In the genomic region with DNA sequence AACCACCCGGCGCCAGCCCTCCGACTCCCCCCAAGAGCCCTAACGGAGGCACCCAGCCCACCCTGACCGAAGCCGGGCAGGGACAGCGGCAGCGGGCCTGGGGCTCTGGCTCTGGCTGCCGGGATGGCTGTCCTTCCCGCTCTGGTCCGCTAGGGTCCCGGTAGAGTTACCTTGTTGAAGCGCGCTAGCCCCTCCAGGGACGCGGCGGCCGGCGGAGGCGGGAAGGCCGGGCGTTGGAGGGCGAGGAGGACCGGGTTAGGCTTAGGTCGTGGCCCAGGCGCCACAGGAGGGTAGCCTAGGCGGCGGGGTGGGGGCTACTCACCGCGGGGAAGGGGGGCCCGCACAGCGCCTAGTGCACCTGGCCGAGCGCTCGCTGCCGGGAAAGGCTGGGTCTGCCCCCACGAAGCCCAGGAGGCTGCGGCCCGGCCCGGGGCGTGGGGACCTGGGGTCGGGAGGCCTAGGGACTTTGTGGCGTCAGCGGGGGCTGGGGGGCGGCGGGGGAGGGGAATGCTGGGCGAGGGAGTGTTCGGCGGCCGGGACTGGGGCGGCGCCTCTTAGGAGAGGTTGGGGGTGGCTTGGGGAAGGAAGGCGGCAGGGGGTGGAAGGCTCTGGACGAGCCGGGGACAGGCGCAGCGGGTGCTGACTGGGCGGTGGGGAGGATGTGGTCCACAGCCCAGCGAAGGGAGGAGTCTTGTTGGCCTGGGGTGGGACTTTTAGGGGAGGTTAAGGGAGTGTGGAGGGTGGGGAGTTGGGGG, we compare ENCODE assay signal across 8 cellular contexts. TPM values are rescaled to one million over a fixed set of nuclear protein-coding genes. Genes with fewer than 3 reads are reported as not detected.
DNase-seq lines count a peak whose midpoint lies in the region; ATAC-seq, FAIRE-seq and TF ChIP-seq lines count a peak whose summit lies in the region.

A gene with protein sequence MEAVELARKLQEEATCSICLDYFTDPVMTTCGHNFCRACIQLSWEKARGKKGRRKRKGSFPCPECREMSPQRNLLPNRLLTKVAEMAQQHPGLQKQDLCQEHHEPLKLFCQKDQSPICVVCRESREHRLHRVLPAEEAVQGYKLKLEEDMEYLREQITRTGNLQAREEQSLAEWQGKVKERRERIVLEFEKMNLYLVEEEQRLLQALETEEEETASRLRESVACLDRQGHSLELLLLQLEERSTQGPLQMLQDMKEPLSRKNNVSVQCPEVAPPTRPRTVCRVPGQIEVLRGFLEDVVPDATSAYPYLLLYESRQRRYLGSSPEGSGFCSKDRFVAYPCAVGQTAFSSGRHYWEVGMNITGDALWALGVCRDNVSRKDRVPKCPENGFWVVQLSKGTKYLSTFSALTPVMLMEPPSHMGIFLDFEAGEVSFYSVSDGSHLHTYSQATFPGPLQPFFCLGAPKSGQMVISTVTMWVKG (minus strand): TSS at position 645 of the 755 bp plus-strand sequence. CDS start 1,789 bp downstream, outside the sequence.

- H3K27ac ChIP-seq in endothelial cell of umbilical vein (ENCODE audit: insufficient read depth, low read depth, low read length) = no peak within 1 kb of the TSS
- H3K27ac ChIP-seq in naive thymus-derived CD4-positive, alpha-beta T cell (ENCODE audit: low read depth, low read length) = peak within 1 kb of the TSS; percentile 11

- POLR2A ChIA-PET in endothelial cell of umbilical vein (lab: Charles Lee) = no interaction called here
- POLR2A ChIA-PET in naive thymus-derived CD4-positive, alpha-beta T cell (lab: Charles Lee) = interaction anchor here (1.7 kb wide), 1 partner anchor 10 kb away, joined by 7 read pairs; a partner anchor contains a TSS

- H3K4me1 ChIP-seq in endothelial cell of umbilical vein (ENCODE audit: control insufficient read depth, extremely low read depth, insufficient read depth, low read length) = no peaks in the 10 kb centered on the region
- H3K4me1 ChIP-seq in naive thymus-derived CD4-positive, alpha-beta T cell (ENCODE audit: control insufficient read depth in 2 of 2, insufficient read depth in 2 of 2, low read length in 2 of 2) = peaks cover 5 to 15% of the 10 kb centered on the region in 2 donors

- no peaks in the 10 kb centered on the region for H3K36me3 ChIP-seq in endothelial cell of umbilical vein (ENCODE audit: control insufficient read depth in 2 of 2, extremely low read depth in 1 of 2, insufficient read depth in 2 of 2, low read length in 2 of 2)
- H3K36me3 ChIP-seq in naive thymus-derived CD4-positive, alpha-beta T cell (ENCODE audit: control insufficient read depth in 2 of 3, insufficient read depth in 3 of 3, low read length in 3 of 3) = no peaks in the 10 kb centered on the region

- H3K27me3 ChIP-seq in endothelial cell of umbilical vein (ENCODE audit: control insufficient read depth in 2 of 2, insufficient read depth in 2 of 2, low read length in 2 of 2) = peaks cover 31 to 34% of the 10 kb centered on the region in 2 experiments
- H3K27me3 ChIP-seq in naive thymus-derived CD4-positive, alpha-beta T cell (ENCODE audit: control insufficient read depth in 2 of 2, insufficient read depth in 2 of 2, low read length in 2 of 2) = no peaks in the 10 kb centered on the region

- peaks cover 0 to 14% (median 0%) of the 10 kb centered on the region in 5 donors for H3K36me3 Mint-ChIP-seq in naive thymus-derived CD4-positive, alpha-beta T cell

- BruUV-seq in endothelial cell of umbilical vein (replicated peaks; lab: Mats Ljungman, UMichigan) = no TSS peak

- intact Hi-C loops in endothelial cell of umbilical vein (cut with micrococcal nuclease) = no loop called here
- intact Hi-C loops in naive thymus-derived CD4-positive, alpha-beta T cell (cut with micrococcal nuclease) = loop anchor here (1.0 to 2.0 kb wide), 4 partner anchors 10 to 70 kb away; a partner anchor contains a TSS

- H3K27me3 Mint-ChIP-seq in naive thymus-derived CD4-positive, alpha-beta T cell = peaks cover 0 to 45% (median 10%) of the 10 kb centered on the region in 5 donors

- CTCF ChIA-PET in endothelial cell of umbilical vein (lab: Charles Lee) = no interaction called here
- CTCF ChIA-PET in naive thymus-derived CD4-positive, alpha-beta T cell (lab: Charles Lee) = no interaction called here

- peak in 1 of 2 donors; percentile 37 for TF ChIP-seq CTCF in endothelial cell of umbilical vein (IDR thresholded peaks at IDR 0.05; ENCODE audit: extremely low read depth in 1 of 2, insufficient read depth in 1 of 2, low read depth in 1 of 2, low read length in 2 of 2)

- peak within 1 kb of the TSS; percentile 73 to 91 (median 86) for H3K4me3 Mint-ChIP-seq in naive thymus-derived CD4-positive, alpha-beta T cell

- no peak for TF ChIP-seq POLR2A in endothelial cell of umbilical vein (IDR thresholded peaks at IDR 0.05; ENCODE audit: low read depth, low read length)

- no peak within 1 kb of the TSS for H2AFZ ChIP-seq in endothelial cell of umbilical vein (ENCODE audit: low read depth, low read length)

- DNase-seq in activated T-cell treated with anti-CD3 and anti-CD28 coated beads for 1 hour (ENCODE audit: low read depth) (peak; percentile 19), activated T-cell treated with anti-CD3 and anti-CD28 coated beads for 4 hours (no peak), endothelial cell of umbilical vein (ENCODE audit: low read depth, low spot score) (no peak), ureter (ENCODE audit: low spot score) (peak; percentile 69), SHP77 treated with DMSO at 0.1 percent for 48 hours (lab: John Stamatoyannopoulos, UW) (no peak)
- DNase-seq in activated CD4-positive, alpha-beta T cell treated with anti-CD3 and anti-CD28 coated beads, Interleukin-2, amount 50 U/mL, for 48 hours = peak; percentile 44 to 58
- peak in 8 of 9 donors; percentile 15 to 47 (median 31) for DNase-seq in naive thymus-derived CD4-positive, alpha-beta T cell

- peak; percentile 69 for ATAC-seq in naive thymus-derived CD4-positive, alpha-beta T cell
- no peak for ATAC-seq in HG02884 (IDR thresholded peaks at IDR 0.05; ENCODE audit: unreplicated experiment)

- FAIRE-seq in endothelial cell of umbilical vein (lab: Jason Lieb, UNC) = no peak

- no peak within 1 kb of the TSS for H3K4me2 ChIP-seq in endothelial cell of umbilical vein (ENCODE audit: insufficient read depth, low read length)

- H4K20me1 ChIP-seq in endothelial cell of umbilical vein (replicated peaks; ENCODE audit: control insufficient read depth, extremely low read depth, insufficient read depth, low read length) = no peaks in the 10 kb centered on the region

- peaks cover 0 to 2% (median 0%) of the 10 kb centered on the region in 11 donors for H3K9me3 Mint-ChIP-seq in naive thymus-derived CD4-positive, alpha-beta T cell

- H3K4me1 Mint-ChIP-seq in naive thymus-derived CD4-positive, alpha-beta T cell = peaks cover 8 to 30% (median 27%) of the 10 kb centered on the region in 7 donors

- no peaks in the 10 kb centered on the region for H3K9me3 ChIP-seq in endothelial cell of umbilical vein (replicated peaks; ENCODE audit: control insufficient read depth, insufficient read depth, low read length)
- H3K9me3 ChIP-seq in naive thymus-derived CD4-positive, alpha-beta T cell (ENCODE audit: control insufficient read depth in 2 of 3, low read length in 3 of 3) = no peaks in the 10 kb centered on the region

- no peak within 1 kb of the TSS for H3K9ac ChIP-seq in endothelial cell of umbilical vein (replicated peaks; ENCODE audit: extremely low read depth, insufficient read depth, low read length)

- H3K27ac Mint-ChIP-seq in naive thymus-derived CD4-positive, alpha-beta T cell = peak within 1 kb of the TSS in 8 of 9 donors; percentile 24 to 76 (median 38)

- H3K9me1 ChIP-seq in endothelial cell of umbilical vein (replicated peaks; ENCODE audit: control insufficient read depth, extremely low read depth, insufficient read depth, low read length) = no peaks in the 10 kb centered on the region

- no peak within 1 kb of the TSS for H3K4me3 ChIP-seq in endothelial cell of umbilical vein (replicated peaks in 1 of 3; ENCODE audit: insufficient read depth in 1 of 3, low read depth in 1 of 3, low read length in 3 of 3)
- peak within 1 kb of the TSS; percentile 48 for H3K4me3 ChIP-seq in naive thymus-derived CD4-positive, alpha-beta T cell (ENCODE audit: low read length)

- H3K79me2 ChIP-seq in endothelial cell of umbilical vein (ENCODE audit: control insufficient read depth, insufficient read depth, low read length) = no peaks in the 10 kb centered on the region

- dilution Hi-C loops in endothelial cell of umbilical vein (cut with MboI; ENCODE audit: extremely low pct_ligation_motif_present, low sequenced_read_pairs) = no loop called here

TF ChIP-seq in endothelial cell of umbilical vein, 7 proteins besides CTCF, POLR2A, EP300 and RAD21:
- TF ChIP-seq MYC (IDR thresholded peaks at IDR 0.05; ENCODE audit: low read depth, low read length) (no peak), EZH2 (IDR thresholded peaks at IDR 0.05; ENCODE audit: borderline replicate concordance, low read depth, low read length, severe bottlenecking) (peak; percentile 88)

RNA-seq across cellular contexts. Expression of the gene that starts here (rescaled TPM):
- total RNA-seq in endothelial cell of umbilical vein = not detected in 2 replicates
- polyA plus RNA-seq in endothelial cell of umbilical vein = not detected in 2 replicates
- polyA plus RNA-seq in endothelial cell of umbilical vein (2011; cell fraction: cytosol; rRNA removed) = not detected in 2 replicates
- not detected in 2 replicates for polyA plus RNA-seq in endothelial cell of umbilical vein (2011; cell fraction: nucleus; rRNA removed)
- polyA plus RNA-seq in endothelial cell of umbilical vein (2012) = 0.09 and 0.14 TPM in 2 replicates
- polyA minus RNA-seq in endothelial cell of umbilical vein = not detected in 2 replicates
- polyA minus RNA-seq in endothelial cell of umbilical vein (2011; cell fraction: cytosol; rRNA and poly(A)+ RNA removed) = not detected
- polyA minus RNA-seq in endothelial cell of umbilical vein (2011; cell fraction: nucleus; rRNA and poly(A)+ RNA removed) = not detected in 2 replicates
- total RNA-seq in naive thymus-derived CD4-positive, alpha-beta T cell = 1 to 10 TPM in 3 of 5 experiments, under 1 TPM in 2; 0.92 to 2.5 (median 1.8) TPM
- polyA plus RNA-seq in naive thymus-derived CD4-positive, alpha-beta T cell = under 1 TPM; 0.18 to 0.44 TPM
- 22.6 TPM for total RNA-seq in ureter

Comparison
In these comparisons a context has a peak if more than half of its experiments do, and no peak if none do; other contexts are left out.
1. DNase-seq: peak in activated T-cell treated with anti-CD3 and anti-CD28 coated beads for 1 hour (single experiment), activated CD4-positive, alpha-beta T cell treated with anti-CD3 and anti-CD28 coated beads, Interleukin-2, amount 50 U/mL, for 48 hours (2 of 2), naive thymus-derived CD4-positive, alpha-beta T cell (8 of 9) and ureter (single experiment); none in activated T-cell treated with anti-CD3 and anti-CD28 coated beads for 4 hours (single experiment), endothelial cell of umbilical vein (single experiment) and SHP77 treated with DMSO at 0.1 percent for 48 hours (single experiment).